Comparison of ENCODE assay signal across 26 cellular contexts in genomic region chr3:118736107-118736506, GRCh38.
"Had no signal": no experiment of that assay in that cellular context is flagged by ENCODE, and none has a peak within 500 bp of the region (broad histone marks: within the 10 kb centered on the region; RNA-seq: fewer than 3 reads in every experiment).

No MANE protein-coding gene starts in this region.

- H3K36me3 ChIP-seq: Peyer's patch, SJCRH30, WERI-Rb-1 had no signal

- DNase-seq: activated CD4-positive, alpha-beta memory T cell treated with anti-CD3 and anti-CD28 coated beads, Interleukin-2, amount 10 ng/mL, durations not matched to agents 7 days and 5 days; activated CD4-positive, alpha-beta T cell treated with anti-CD3 and anti-CD28 coated beads for 36 hours; activated CD4-positive, alpha-beta T cell treated with anti-CD3 and anti-CD28 coated beads, Interleukin-2, amount 50 U/mL, for 1 hour; activated gamma-delta T cell treated with Interleukin-2 at 50 U/mL for 16 hours; activated naive CD4-positive, alpha-beta T cell treated with anti-CD3 and anti-CD28 coated beads, Interleukin-2, amount 10 ng/mL, durations not matched to agents 7 days and 5 days; activated naive CD8-positive, alpha-beta T cell treated with anti-CD3 and anti-CD28 coated beads for 36 hours; activated T-cell treated with anti-CD3 and anti-CD28 coated beads for 4 hours; activated T-cell treated with anti-CD3 and anti-CD28 coated beads, Interleukin-2, amount 50 U/mL, for 72 hours; anterior cingulate cortex; cerebellar nuclear complex; NCI-H1105; NCI-H1436; NCI-H1694 treated with DMSO at 0.1 percent for 48 hours; NCI-H2081 treated with DMSO at 0.1 percent for 48 hours; NCI-H345; NCI-H510A treated with DMSO at 0.1 percent for 48 hours; NCI-H69; Peyer's patch; Right ventricle myocardium superior; SJCRH30; SK-N-SH; T-helper 1 cell; WERI-Rb-1 had no signal

- H3K27ac Mint-ChIP-seq: activated CD4-positive, alpha-beta memory T cell treated with anti-CD3 and anti-CD28 coated beads, Interleukin-2, amount 10 ng/mL, durations not matched to agents 7 days and 5 days; activated CD4-positive, alpha-beta T cell treated with anti-CD3 and anti-CD28 coated beads for 36 hours; activated naive CD4-positive, alpha-beta T cell treated with anti-CD3 and anti-CD28 coated beads, Interleukin-2, amount 10 ng/mL, durations not matched to agents 7 days and 5 days; activated naive CD8-positive, alpha-beta T cell treated with anti-CD3 and anti-CD28 coated beads for 36 hours; activated T-cell treated with anti-CD3 and anti-CD28 coated beads, Interleukin-2, amount 50 U/mL, for 72 hours; activated T-helper 2 cell treated with anti-CD3 and anti-CD28 coated beads, Interferon-gamma antibody, Interleukin-2, Interleukin-4, amounts not matched to agents 10 μg/mL and 5 μg/mL and 100 μg/mL, durations not matched to agents 14 hours and 24 hours and 36 hours had no signal

- H3K36me3 Mint-ChIP-seq: activated naive CD4-positive, alpha-beta T cell treated with anti-CD3 and anti-CD28 coated beads, Interleukin-2, amount 10 ng/mL, durations not matched to agents 7 days and 5 days; activated naive CD8-positive, alpha-beta T cell treated with anti-CD3 and anti-CD28 coated beads for 36 hours had no signal

- ATAC-seq: activated CD4-positive, alpha-beta T cell treated with anti-CD3 and anti-CD28 coated beads for 36 hours; activated T-cell treated with anti-CD3 and anti-CD28 coated beads, Interleukin-2, amount 50 U/mL, for 72 hours had no signal

- H3K27me3 Mint-ChIP-seq: activated CD4-positive, alpha-beta memory T cell treated with anti-CD3 and anti-CD28 coated beads, Interleukin-2, amount 10 ng/mL, durations not matched to agents 7 days and 5 days; activated CD4-positive, alpha-beta T cell treated with anti-CD3 and anti-CD28 coated beads for 36 hours; activated naive CD4-positive, alpha-beta T cell treated with anti-CD3 and anti-CD28 coated beads, Interleukin-2, amount 10 ng/mL, durations not matched to agents 7 days and 5 days; activated naive CD8-positive, alpha-beta T cell treated with anti-CD3 and anti-CD28 coated beads for 36 hours had no signal

- H3K9me3 Mint-ChIP-seq: activated CD4-positive, alpha-beta memory T cell treated with anti-CD3 and anti-CD28 coated beads, Interleukin-2, amount 10 ng/mL, durations not matched to agents 7 days and 5 days; activated naive CD4-positive, alpha-beta T cell treated with anti-CD3 and anti-CD28 coated beads, Interleukin-2, amount 10 ng/mL, durations not matched to agents 7 days and 5 days; activated naive CD8-positive, alpha-beta T cell treated with anti-CD3 and anti-CD28 coated beads for 36 hours had no signal

- H3K4me1 ChIP-seq: Peyer's patch, SJCRH30 had no signal

- H3K4me1 Mint-ChIP-seq: activated CD4-positive, alpha-beta memory T cell treated with anti-CD3 and anti-CD28 coated beads, Interleukin-2, amount 10 ng/mL, durations not matched to agents 7 days and 5 days; activated CD4-positive, alpha-beta T cell treated with anti-CD3 and anti-CD28 coated beads for 36 hours; activated naive CD4-positive, alpha-beta T cell treated with anti-CD3 and anti-CD28 coated beads, Interleukin-2, amount 10 ng/mL, durations not matched to agents 7 days and 5 days; activated naive CD8-positive, alpha-beta T cell treated with anti-CD3 and anti-CD28 coated beads for 36 hours had no signal

- H3K27me3 ChIP-seq: Peyer's patch, SJCRH30 had no signal

- FAIRE-seq: colon had no signal

- H3K9me3 ChIP-seq: SJCRH30, SK-N-SH had no signal

- H3K4me3 ChIP-seq: Peyer's patch, SJCRH30 had no signal

- H3K27ac ChIP-seq: Peyer's patch, RWPE1, SJCRH30, WERI-Rb-1 had no signal

- H3K4me2 ChIP-seq: SK-N-SH had no signal

- H3K9ac ChIP-seq: SK-N-SH had no signal

- H3K4me3 Mint-ChIP-seq: activated CD4-positive, alpha-beta memory T cell treated with anti-CD3 and anti-CD28 coated beads, Interleukin-2, amount 10 ng/mL, durations not matched to agents 7 days and 5 days; activated CD4-positive, alpha-beta T cell treated with anti-CD3 and anti-CD28 coated beads for 36 hours; activated naive CD4-positive, alpha-beta T cell treated with anti-CD3 and anti-CD28 coated beads, Interleukin-2, amount 10 ng/mL, durations not matched to agents 7 days and 5 days; activated naive CD8-positive, alpha-beta T cell treated with anti-CD3 and anti-CD28 coated beads for 36 hours; activated T-cell treated with anti-CD3 and anti-CD28 coated beads, Interleukin-2, amount 50 U/mL, for 72 hours had no signal

- H3K9me2 ChIP-seq: SK-N-SH had no signal
